In genomic region chr1:234609528-234610042, GRCh38 we compare ENCODE assay signal across 8 cellular contexts. TPM values are rescaled to one million over a fixed set of nuclear protein-coding genes. Genes with fewer than 3 reads are reported as not detected.
DNase-seq lines count a peak whose midpoint lies in the region; ATAC-seq and TF ChIP-seq lines count a peak whose summit lies in the region.

No MANE protein-coding gene starts in this region.

- H3K4me1 ChIP-seq in PC-3 (ENCODE audit: insufficient read depth, low read length) (peaks cover 33% of the 10 kb centered on the region), esophagus squamous epithelium (peaks cover 30 to 72% (median 34%) of the 10 kb centered on the region in 3 donors), gastrocnemius medialis (peaks cover 30 to 59% of the 10 kb centered on the region in 2 donors)

- no TSS peak for BruUV-seq in PC-3 (replicated peaks; lab: Mats Ljungman, UMichigan)

- POLR2A ChIA-PET in PC-3 (lab: Charles Lee; ENCODE audit: unreplicated experiment), result interaction anchor here (0.6 kb wide), 3 partner anchors 410 to 466 kb away, joined by 3 to 4 read pairs (median 3); no protein-coding TSS in a partner anchor

- peak overlapping the region; percentile 99 for H3K9ac ChIP-seq in PC-3 (ENCODE audit: low read length)

- TF ChIP-seq POLR2A in esophagus squamous epithelium (IDR thresholded peaks at IDR 0.05) (no peak), gastrocnemius medialis (IDR thresholded peaks at IDR 0.05) (no peak)

- no peaks in the 10 kb centered on the region for H3K9me2 ChIP-seq in PC-3 (replicated peaks; ENCODE audit: low read length)

- CTCF ChIA-PET in PC-3 (lab: Charles Lee), result no interaction called here

- TF ChIP-seq CTCF in PC-3 (conservative IDR thresholded peaks at IDR 0.05; ENCODE audit: low read depth, low read length), result no peak
- no peak for TF ChIP-seq CTCF in esophagus squamous epithelium (IDR thresholded peaks at IDR 0.05)
- TF ChIP-seq CTCF in gastrocnemius medialis (IDR thresholded peaks at IDR 0.05 in 4 of 5, conservative IDR thresholded peaks at IDR 0.05 in 1 of 5), result no peak

- intact Hi-C loops in PC-3 (cut with micrococcal nuclease) (loop anchor here (1.0 to 10.0 kb wide), 5 partner anchors 85 to 465 kb away; no protein-coding TSS in a partner anchor), esophagus squamous epithelium (cut with DNase I) (loop anchor here (5.0 to 10.0 kb wide), 3 partner anchors 113 to 468 kb away; no protein-coding TSS in a partner anchor), gastrocnemius medialis (cut with DNase I; ENCODE audit: low total_unique reads) (loop anchor here (1.0 to 5.0 kb wide), 4 partner anchors 111 to 893 kb away; partner anchors contain the start of gene B3GALNT2)

- H3F3A ChIP-seq in PC-3 (ENCODE audit: low read length, unreplicated experiment), result no peaks in the 10 kb centered on the region

- in situ Hi-C loops in gastrocnemius medialis (cut with MboI; ENCODE audit: low sequenced_read_pairs in 4 of 4), result loop anchor here (5.0 to 25.0 kb wide), 7 partner anchors 108 to 473 kb away; no protein-coding TSS in a partner anchor

- no peak overlapping the region for H2AFZ ChIP-seq in PC-3 (ENCODE audit: low read length)

- peaks cover 33% of the 10 kb centered on the region for H4K20me1 ChIP-seq in PC-3 (ENCODE audit: low read length)

- H3K4me3 ChIP-seq in PC-3 (ENCODE audit: low read length) (peak overlapping the region; percentile 78), esophagus squamous epithelium (peak overlapping the region; percentile 70 to 98 (median 85)), gastrocnemius medialis (peak overlapping the region; percentile 68 to 73 (median 70))

- H3K27me3 ChIP-seq in PC-3 (ENCODE audit: low read length) (no peaks in the 10 kb centered on the region), esophagus squamous epithelium (no peaks in the 10 kb centered on the region), gastrocnemius medialis (no peaks in the 10 kb centered on the region)

- WGBS in esophagus squamous epithelium, 2 donors, result no CpG with 5 or more reads among the region's 95 CpGs

- peaks cover 47% of the 10 kb centered on the region for H3K79me2 ChIP-seq in PC-3 (ENCODE audit: low read length)

- H3K4me2 ChIP-seq in PC-3 (ENCODE audit: low read length), result 0 out of 2 replicates have a peak overlapping the region, but pooled peaks have one; percentile 48

- no peak for DNase-seq in PC-3
- no peak for DNase-seq in esophagus squamous epithelium (lab: John Stamatoyannopoulos, UW)
- no peak for DNase-seq in gastrocnemius medialis
- no peak for DNase-seq in NOMO-1 treated with dmso at 0.1 percent for 144 hours (lab: John Stamatoyannopoulos, UW; ENCODE audit: unreplicated experiment)
- DNase-seq in DMS 273 (lab: John Stamatoyannopoulos, UW; ENCODE audit: unreplicated experiment), result no peak
- DNase-seq in RKO (ENCODE audit: low spot score), result no peak

- H3K27ac ChIP-seq in PC-3 (ENCODE audit: low read length) (peak overlapping the region; percentile 97), esophagus squamous epithelium (peak overlapping the region; percentile 99 to 100 (median 100)), gastrocnemius medialis (peak overlapping the region; percentile 98 to 99 (median 98))

- H3K9me3 ChIP-seq in PC-3 (ENCODE audit: low read length), result no peaks in the 10 kb centered on the region
- H3K9me3 ChIP-seq in esophagus squamous epithelium, result no peaks in the 10 kb centered on the region
- H3K9me3 ChIP-seq in gastrocnemius medialis, result no peaks in the 10 kb centered on the region

- peaks cover 37% of the 10 kb centered on the region for H3K36me3 ChIP-seq in PC-3 (ENCODE audit: low read depth, low read length)
- H3K36me3 ChIP-seq in esophagus squamous epithelium, result peaks cover 6 to 20% (median 17%) of the 10 kb centered on the region in 3 donors
- peaks cover 5 to 16% of the 10 kb centered on the region in 2 donors for H3K36me3 ChIP-seq in gastrocnemius medialis

- ATAC-seq in GM18867 (IDR thresholded peaks at IDR 0.05; ENCODE audit: unreplicated experiment) (peak; percentile 0), PC-3 (no peak), gastrocnemius medialis (no peak), HG02759 (IDR thresholded peaks at IDR 0.05; ENCODE audit: unreplicated experiment) (no peak)

RNA-seq across cellular contexts. Expression of gene IRF2BP2, which starts 0.4 kb away (rescaled TPM):
- total RNA-seq in PC-3 (2014; rRNA removed) (78.8 and 102 TPM in 2 replicates), esophagus squamous epithelium (10 to 100 TPM; 52.5 to 66.8 (median 57.6) TPM), gastrocnemius medialis (10 to 100 TPM; 32.2 to 92.0 (median 52.2) TPM)
